23 cellular contexts compared by ENCODE assay signal in genomic region chr2:241081190-241081642, GRCh38. TPM values are rescaled to one million over a fixed set of nuclear protein-coding genes. Genes with fewer than 3 reads are reported as not detected.
DNase-seq lines count a peak whose midpoint lies in the region; ATAC-seq and TF ChIP-seq lines count a peak whose summit lies in the region.
"Had no signal": no experiment of that assay in that cellular context is flagged by ENCODE, and none has a peak within 500 bp of the region (broad histone marks: within the 10 kb centered on the region; RNA-seq: fewer than 3 reads in every experiment).

No MANE protein-coding gene starts in this region.

- POLR2A ChIA-PET in activated CD4-positive, alpha-beta T cell treated with anti-CD3 and anti-CD28 coated beads for 36 hours (lab: Charles Lee), result no interaction called here

- no peaks in the 10 kb centered on the region for H3K27me3 Mint-ChIP-seq in activated CD4-positive, alpha-beta T cell treated with anti-CD3 and anti-CD28 coated beads for 36 hours
- no peaks in the 10 kb centered on the region for H3K27me3 Mint-ChIP-seq in endodermal cell (ENCODE audit: insufficient read depth)
- H3K27me3 Mint-ChIP-seq: dendritic cell treated with granulocyte-macrophage colony-stimulating factor and Interleukin-4, amounts not matched to agents 40 ng/mL and 50 ng/mL, for 4 days had no signal

- no peaks in the 10 kb centered on the region for H3K4me1 Mint-ChIP-seq in activated CD4-positive, alpha-beta T cell treated with anti-CD3 and anti-CD28 coated beads for 36 hours
- H3K4me1 Mint-ChIP-seq in endodermal cell, result peaks cover 3% of the 10 kb centered on the region

- H3K36me3 ChIP-seq in endodermal cell (ENCODE audit: control insufficient read depth, insufficient read depth, low read length) (peaks cover under 1% of the 10 kb centered on the region), psoas muscle (ENCODE audit: insufficient read depth in 1 of 2, low read depth in 1 of 2) (peaks cover under 1 to 35% of the 10 kb centered on the region in 2 donors)
- H3K36me3 ChIP-seq: brain microvascular endothelial cell had no signal

- H3K9me3 ChIP-seq in endodermal cell (ENCODE audit: control insufficient read depth, low read length) (no peaks in the 10 kb centered on the region), psoas muscle (no peaks in the 10 kb centered on the region)
- H3K9me3 ChIP-seq: tibial artery had no signal

- no peak overlapping the region for H3K9ac ChIP-seq in endodermal cell (ENCODE audit: extremely low read depth, low read length, poor library complexity, severe bottlenecking)

- H3K36me3 Mint-ChIP-seq in activated CD4-positive, alpha-beta T cell treated with anti-CD3 and anti-CD28 coated beads for 36 hours (ENCODE audit: low read depth), result peaks cover 15% of the 10 kb centered on the region
- H3K36me3 Mint-ChIP-seq in endodermal cell (ENCODE audit: low read depth), result peaks cover 12% of the 10 kb centered on the region

- no peak overlapping the region for H3K4me3 ChIP-seq in endodermal cell (ENCODE audit: low read length)
- H3K4me3 ChIP-seq in psoas muscle, result no peak overlapping the region
- H3K4me3 ChIP-seq: tibial artery had no signal

- no peaks in the 10 kb centered on the region for H3K9me3 Mint-ChIP-seq in activated CD4-positive, alpha-beta T cell treated with anti-CD3 and anti-CD28 coated beads for 36 hours (ENCODE audit: low read depth)
- H3K9me3 Mint-ChIP-seq in endodermal cell, result no peaks in the 10 kb centered on the region
- H3K9me3 Mint-ChIP-seq: activated T-cell treated with anti-CD3 and anti-CD28 coated beads, Interleukin-2, amount 50 U/mL, for 72 hours; dendritic cell treated with granulocyte-macrophage colony-stimulating factor and Interleukin-4, amounts not matched to agents 40 ng/mL and 50 ng/mL, for 4 days had no signal

- no peak for DNase-seq in activated CD4-positive, alpha-beta T cell treated with anti-CD3 and anti-CD28 coated beads for 36 hours
- DNase-seq in activated CD4-positive, alpha-beta T cell treated with anti-CD3 and anti-CD28 coated beads, Interleukin-2, amount 50 U/mL, for 1 hour, result no peak
- DNase-seq in endodermal cell (no peak), psoas muscle (no peak), foreskin keratinocyte (no peak), NCI-H526 (lab: John Stamatoyannopoulos, UW) (no peak)
- DNase-seq: 8988T; activated CD4-positive, alpha-beta T cell treated with anti-CD3 and anti-CD28 coated beads, Interleukin-2, amount 50 U/mL, for 4 hours; activated T-cell treated with anti-CD3 and anti-CD28 coated beads, Interleukin-2, amount 50 U/mL, for 72 hours; brain microvascular endothelial cell; foreskin melanocyte; GDM1; GOT3; NCI-H1105; NCI-H2081 treated with DMSO at 0.1 percent for 48 hours; NCI-H510A; occipital lobe; SHP77; stimulated activated naive CD4-positive, alpha-beta T cell; tibial artery had no signal

- H3K27ac ChIP-seq in endodermal cell (ENCODE audit: low read depth, low read length) (no peak overlapping the region), psoas muscle (no peak overlapping the region), foreskin keratinocyte (no peak overlapping the region)
- H3K27ac ChIP-seq: brain microvascular endothelial cell, tibial artery had no signal

- peak; percentile 14 for TF ChIP-seq POLR2A in GM18505 (IDR thresholded peaks at IDR 0.05; ENCODE audit: borderline replicate concordance, extremely low read depth, insufficient read depth, insufficient read length)

- peak overlapping the region; percentile 31 for H3K27ac Mint-ChIP-seq in activated CD4-positive, alpha-beta T cell treated with anti-CD3 and anti-CD28 coated beads for 36 hours
- H3K27ac Mint-ChIP-seq in endodermal cell, result peak overlapping the region; percentile 81
- H3K27ac Mint-ChIP-seq: activated T-cell treated with anti-CD3 and anti-CD28 coated beads, Interleukin-2, amount 50 U/mL, for 72 hours; dendritic cell treated with granulocyte-macrophage colony-stimulating factor and Interleukin-4, amounts not matched to agents 40 ng/mL and 50 ng/mL, for 4 days had no signal

- H3K27me3 ChIP-seq in endodermal cell (ENCODE audit: control insufficient read depth, insufficient read depth, low read length, poor library complexity, severe bottlenecking) (no peaks in the 10 kb centered on the region), psoas muscle (ENCODE audit: insufficient read depth in 3 of 3, low read length in 2 of 3) (no peaks in the 10 kb centered on the region), foreskin keratinocyte (no peaks in the 10 kb centered on the region)
- H3K27me3 ChIP-seq: brain microvascular endothelial cell, tibial artery had no signal

- CTCF ChIA-PET in activated CD4-positive, alpha-beta T cell treated with anti-CD3 and anti-CD28 coated beads for 36 hours (lab: Charles Lee), result interaction anchor here (0.7 kb wide), 1 partner anchor 12 kb away, joined by 3 read pairs; no protein-coding TSS in a partner anchor

- WGBS in endodermal cell (ENCODE audit: insufficient coverage in 1 of 2, insufficient read length in 1 of 2), 2 experiments, result 85 to 89% methylated on average over 3 to 9 of the region's 9 CpGs
- 49 to 53% (median 50%) methylated on average over 8 to 9 of the region's 9 CpGs for WGBS in psoas muscle, 3 donors

- intact Hi-C loops in activated CD4-positive, alpha-beta T cell treated with anti-CD3 and anti-CD28 coated beads for 36 hours (cut with DNase I, micrococcal nuclease), result no loop called here
- intact Hi-C loops in psoas muscle (cut with DNase I), result loop anchor here in 1 of 2 donors (5.0 to 10.0 kb wide), 2 partner anchors 151 to 226 kb away; no protein-coding TSS in a partner anchor

- ATAC-seq in activated CD4-positive, alpha-beta T cell treated with anti-CD3 and anti-CD28 coated beads for 36 hours, result no peak
- no peak for ATAC-seq in GM18505 (IDR thresholded peaks at IDR 0.05; ENCODE audit: unreplicated experiment)
- peak in 3 of 4 donors; percentile 17 to 19 (median 18) for ATAC-seq in psoas muscle
- ATAC-seq in foreskin keratinocyte, result no peak
- ATAC-seq in GM19455 (IDR thresholded peaks at IDR 0.05; ENCODE audit: unreplicated experiment), result no peak

- H3K4me1 ChIP-seq in endodermal cell (ENCODE audit: control insufficient read depth, insufficient read depth, low read length) (peaks cover 3% of the 10 kb centered on the region), psoas muscle (no peaks in the 10 kb centered on the region), foreskin keratinocyte (no peaks in the 10 kb centered on the region)
- H3K4me1 ChIP-seq: tibial artery had no signal

- no peak for TF ChIP-seq CTCF in endodermal cell (conservative IDR thresholded peaks at IDR 0.05)
- no peak for TF ChIP-seq CTCF in psoas muscle (IDR thresholded peaks at IDR 0.05)
- no peak for TF ChIP-seq CTCF in foreskin keratinocyte (conservative IDR thresholded peaks at IDR 0.05)

- no peak overlapping the region for H3K4me3 Mint-ChIP-seq in activated CD4-positive, alpha-beta T cell treated with anti-CD3 and anti-CD28 coated beads for 36 hours
- H3K4me3 Mint-ChIP-seq in endodermal cell, result no peak overlapping the region
- H3K4me3 Mint-ChIP-seq: activated T-cell treated with anti-CD3 and anti-CD28 coated beads, Interleukin-2, amount 50 U/mL, for 72 hours; dendritic cell treated with granulocyte-macrophage colony-stimulating factor and Interleukin-4, amounts not matched to agents 40 ng/mL and 50 ng/mL, for 4 days had no signal

RNA-seq across cellular contexts. Expression of gene MTERF4, which starts 20.9 kb away (rescaled TPM):
- 10 to 100 TPM; 34.4 to 34.5 TPM for total RNA-seq in activated CD4-positive, alpha-beta T cell treated with anti-CD3 and anti-CD28 coated beads for 36 hours
- total RNA-seq in endodermal cell, result 10 to 100 TPM; 33.2 to 42.5 TPM
- polyA plus RNA-seq in endodermal cell (2013, experiment 1 of 2), result 37.9 TPM
- polyA plus RNA-seq in endodermal cell (2013, experiment 2 of 2), result 36.3 TPM
- 10 to 100 TPM; 27.3 to 39.0 (median 32.6) TPM for total RNA-seq in psoas muscle
- 10 to 100 TPM; 31.8 to 48.0 (median 32.8) TPM for polyA plus RNA-seq in psoas muscle
- 15.9 and 20.1 TPM in 2 replicates for total RNA-seq in foreskin keratinocyte
- 15.9 and 19.7 TPM in 2 replicates for polyA plus RNA-seq in foreskin keratinocyte

Comparison
In these comparisons a context has a peak if more than half of its experiments do, and no peak if none do; other contexts are left out.
1. ATAC-seq: peak in psoas muscle (3 of 4); none in activated CD4-positive, alpha-beta T cell treated with anti-CD3 and anti-CD28 coated beads for 36 hours (single experiment), GM18505 (single experiment), foreskin keratinocyte (single experiment) and GM19455 (single experiment).